Comparison of ENCODE assay signal across 8 cellular contexts in genomic region chr20:38748097-38748862, GRCh38. TPM values are rescaled to one million over a fixed set of nuclear protein-coding genes. Genes with fewer than 3 reads are reported as not detected.
DNase-seq lines count a peak whose midpoint lies in the region; ATAC-seq and TF ChIP-seq lines count a peak whose summit lies in the region.

Gene ACTR5 (plus strand): TSS chr20:38748460. CDS start chr20:38748479, 19 bp downstream.

- H2AFZ ChIP-seq in OCI-LY7 (ENCODE audit: low read length), result peak within 1 kb of the TSS; percentile 98

- H3K4me3 Mint-ChIP-seq in IgD-negative memory B cell, result peak within 1 kb of the TSS; percentile 95 to 99 (median 96)

- H3K36me3 Mint-ChIP-seq in IgD-negative memory B cell, result peaks cover 2% of the 10 kb centered on the region

- peak within 1 kb of the TSS; percentile 94 for H3K4me3 ChIP-seq in OCI-LY7 (ENCODE audit: low read depth, low read length, poor library complexity, severe bottlenecking)
- H3K4me3 ChIP-seq in epithelial cell of esophagus (ENCODE audit: low read length), result peak within 1 kb of the TSS; percentile 63
- H3K4me3 ChIP-seq in mucosa of descending colon, result peak within 1 kb of the TSS; percentile 78

- peaks cover 24% of the 10 kb centered on the region for H3K4me1 ChIP-seq in OCI-LY7 (ENCODE audit: insufficient read depth, low read length, poor library complexity, severe bottlenecking)
- H3K4me1 ChIP-seq in mucosa of descending colon (ENCODE audit: low read depth), result peaks cover 6% of the 10 kb centered on the region

- peak within 1 kb of the TSS; percentile 91 to 99 (median 94) for H3K27ac Mint-ChIP-seq in IgD-negative memory B cell

- peak; percentile 69 for DNase-seq in DMS153 (lab: John Stamatoyannopoulos, UW)
- DNase-seq in OCI-LY7 (ENCODE audit: low spot score), result peak; percentile 94
- DNase-seq in activated T-cell treated with anti-CD3 and anti-CD28 coated beads for 24 hours (ENCODE audit: low read depth), result peak; percentile 97
- DNase-seq in epithelial cell of esophagus (ENCODE audit: low read depth), result peak; percentile 93
- DNase-seq in mucosa of descending colon, result peak; percentile 96 to 98 (median 96)
- DNase-seq in stimulated activated CD8-positive, alpha-beta memory T cell treated with anti-CD3 and anti-CD28 coated beads, Interleukin-2, amount 100 ng/mL, for 48 hours (ENCODE audit: low read depth in 2 of 2), result peak; percentile 95 to 96

- CTCF ChIA-PET in OCI-LY7 (lab: Charles Lee; ENCODE audit: unreplicated experiment), result no interaction called here

- no TSS peak for BruUV-seq in OCI-LY7 (replicated peaks; lab: Mats Ljungman, UMichigan)

- no peaks in the 10 kb centered on the region for H3K9me3 ChIP-seq in OCI-LY7 (ENCODE audit: low read length)
- no peaks in the 10 kb centered on the region for H3K9me3 ChIP-seq in mucosa of descending colon

- H3K79me2 ChIP-seq in OCI-LY7 (ENCODE audit: insufficient read depth, low read depth, low read length), result peaks cover 12% of the 10 kb centered on the region

- ATAC-seq in GM21619 (IDR thresholded peaks at IDR 0.05; ENCODE audit: unreplicated experiment), result peak; percentile 83
- peak; percentile 96 for ATAC-seq in mucosa of descending colon

- peaks cover 21 to 24% (median 22%) of the 10 kb centered on the region in 3 donors for H3K4me1 Mint-ChIP-seq in IgD-negative memory B cell

- intact Hi-C loops in OCI-LY7 (cut with micrococcal nuclease; ENCODE audit: unreplicated experiment) (loop anchor here (1.0 kb wide), 1 partner anchor 144 kb away; no protein-coding TSS in a partner anchor), mucosa of descending colon (cut with DNase I, micrococcal nuclease) (loop anchor here in 1 of 2 donors (10.0 kb wide), 1 partner anchor 103 kb away; no protein-coding TSS in a partner anchor)

- no peaks in the 10 kb centered on the region for H3K9me2 ChIP-seq in OCI-LY7 (ENCODE audit: insufficient read depth, low read length)

- H4K20me1 ChIP-seq in OCI-LY7 (ENCODE audit: insufficient read depth, low read length), result peaks cover 15% of the 10 kb centered on the region

- POLR2A ChIA-PET in OCI-LY7 (lab: Charles Lee), result interaction anchor here (0.6 to 1.5 kb wide), 8 partner anchors 9 to 285 kb away, joined by 3 to 6 read pairs (median 3); partner anchors contain the start of gene PPP1R16B

- no peaks in the 10 kb centered on the region for H3K9me3 Mint-ChIP-seq in IgD-negative memory B cell

- TF ChIP-seq CTCF in OCI-LY7 (conservative IDR thresholded peaks at IDR 0.05; ENCODE audit: low read length) (no peak), epithelial cell of esophagus (IDR thresholded peaks at IDR 0.05; ENCODE audit: insufficient read depth, low read depth, low read length, missing control alignments) (no peak), mucosa of descending colon (IDR thresholded peaks at IDR 0.05) (no peak)

- H3K36me3 ChIP-seq in OCI-LY7 (ENCODE audit: insufficient read depth, low read length), result peaks cover 29% of the 10 kb centered on the region; the same call in 1 of the 2 replicates
- no peaks in the 10 kb centered on the region for H3K36me3 ChIP-seq in mucosa of descending colon (ENCODE audit: low read depth)

- H3K27me3 Mint-ChIP-seq in IgD-negative memory B cell, result no peaks in the 10 kb centered on the region

- peak within 1 kb of the TSS; percentile 94 for H3K4me2 ChIP-seq in OCI-LY7 (ENCODE audit: low read length)

- H3K27ac ChIP-seq in OCI-LY7 (ENCODE audit: low read depth, low read length, poor library complexity, severe bottlenecking), result peak within 1 kb of the TSS; percentile 62

RNA-seq across cellular contexts. Expression of gene ACTR5, which starts in this region (rescaled TPM):
- 12.5 TPM for polyA plus RNA-seq in IgD-negative memory B cell
- total RNA-seq in OCI-LY7 (2014; rRNA removed; shearing (Covaris generic)), result 21.1 and 22.2 TPM in 2 replicates
- total RNA-seq in OCI-LY7 (2022), result 12.3 and 14.4 TPM in 2 replicates
- total RNA-seq in mucosa of descending colon, result 1 to 10 TPM; 6.0 to 8.1 (median 7.9) TPM

Comparison
In these comparisons a context has a peak if more than half of its experiments do, and no peak if none do; other contexts are left out.
1. Peak in every context shown above with its lines: DNase-seq, ATAC-seq, H3K4me3 ChIP-seq and H3K27ac ChIP-seq.